ENCODE assay signal across 19 cellular contexts in the genomic region with DNA sequence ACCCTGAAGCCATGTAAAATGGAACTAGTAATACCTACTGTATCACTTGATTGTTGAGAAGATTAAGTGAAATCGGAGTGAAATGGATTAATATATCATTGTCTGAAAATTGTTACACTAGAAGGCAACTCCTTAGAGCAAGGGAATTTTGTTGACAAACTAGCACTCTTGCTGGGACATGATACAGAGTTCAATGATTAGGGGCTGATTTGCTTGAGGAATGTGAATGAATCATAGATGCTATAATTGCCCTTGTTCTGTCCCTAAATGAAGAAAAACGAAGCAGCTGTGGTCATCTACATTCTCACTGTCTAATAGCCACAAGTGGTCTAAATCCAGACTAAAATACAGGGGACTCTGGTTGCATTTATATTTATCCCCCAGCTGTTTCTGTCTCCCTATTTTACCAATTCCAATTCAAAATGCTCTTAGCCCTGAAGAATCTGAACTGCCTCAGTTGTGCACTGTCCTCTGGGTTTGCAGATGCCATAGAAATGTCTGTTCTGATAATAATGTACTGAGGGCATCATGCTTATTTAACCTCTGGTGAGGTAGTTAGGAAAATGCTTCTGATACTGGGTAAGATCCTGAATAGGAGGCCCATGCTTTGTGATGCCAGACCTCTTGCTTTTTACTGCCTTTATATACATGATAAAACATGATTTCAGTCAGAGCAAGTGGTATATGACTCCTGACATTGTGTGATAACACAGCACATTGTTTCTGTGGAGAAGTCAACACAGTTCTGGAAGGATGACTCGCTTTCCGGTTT.
DNase-seq lines count a peak whose midpoint lies in the region; ATAC-seq, FAIRE-seq and TF ChIP-seq lines count a peak whose summit lies in the region.
"Had no signal": no experiment of that assay in that cellular context is flagged by ENCODE, and none has a peak within 500 bp of the region (broad histone marks: within the 10 kb centered on the region; RNA-seq: fewer than 3 reads in every experiment).

No MANE protein-coding gene starts in this region.

- TF ChIP-seq CTCF in IMR-90 (conservative IDR thresholded peaks at IDR 0.05; ENCODE audit: low read depth, low read length): no peak
- TF ChIP-seq CTCF in mammary epithelial cell (conservative IDR thresholded peaks at IDR 0.05 in 1 of 2, IDR thresholded peaks at IDR 0.05 in 1 of 2; ENCODE audit: extremely low read depth in 1 of 2, insufficient read depth in 1 of 2, low read depth in 1 of 2, low read length in 2 of 2): no peak
- TF ChIP-seq CTCF in keratinocyte (optimal IDR thresholded peaks at IDR 0.05 in 1 of 3, IDR thresholded peaks at IDR 0.05 in 1 of 3, conservative IDR thresholded peaks at IDR 0.05 in 1 of 3; ENCODE audit: extremely low read depth in 1 of 3, insufficient read depth in 2 of 3, low read length in 3 of 3): no peak
- no peak for TF ChIP-seq CTCF in smooth muscle cell (IDR thresholded peaks at IDR 0.05; ENCODE audit: borderline replicate concordance, insufficient read depth, poor library complexity, severe bottlenecking)

- no peak overlapping the region for H3K23ac ChIP-seq in IMR-90 (ENCODE audit: low read depth, low read length)

- H3K27me3 ChIP-seq in IMR-90 (ENCODE audit: control insufficient read depth, insufficient read depth, low read length) (no peaks in the 10 kb centered on the region), mammary epithelial cell (ENCODE audit: insufficient read depth, low read length) (no peaks in the 10 kb centered on the region), keratinocyte (ENCODE audit: control insufficient read depth, extremely low read depth, insufficient read depth, low read length) (no peaks in the 10 kb centered on the region), smooth muscle cell (ENCODE audit: low read depth) (no peaks in the 10 kb centered on the region)
- H3K27me3 ChIP-seq: BLaER1, Peyer's patch, tibial nerve had no signal

- H3K4ac ChIP-seq in IMR-90 (ENCODE audit: low read depth, low read length): no peak overlapping the region

- no peaks in the 10 kb centered on the region for H3F3A ChIP-seq in smooth muscle cell (ENCODE audit: low read depth)

- no peak overlapping the region for H2BK20ac ChIP-seq in IMR-90 (ENCODE audit: low read depth, low read length)

- no peak for TF ChIP-seq POLR2A in IMR-90 (IDR thresholded peaks at IDR 0.05; ENCODE audit: low read depth, low read length)

- H3K9me1 ChIP-seq in IMR-90 (ENCODE audit: insufficient read depth, low read length): no peaks in the 10 kb centered on the region
- no peaks in the 10 kb centered on the region for H3K9me1 ChIP-seq in keratinocyte (ENCODE audit: control insufficient read depth, extremely low read depth, insufficient read depth, low read length)

- no peaks in the 10 kb centered on the region for H3K79me1 ChIP-seq in IMR-90 (ENCODE audit: low read depth in 1 of 2, low read length in 2 of 2)

- H2BK120ac ChIP-seq in IMR-90 (ENCODE audit: low read depth, low read length): no peak overlapping the region

- no peak overlapping the region for H3K56ac ChIP-seq in IMR-90 (ENCODE audit: extremely low read depth, insufficient read depth, low read length)

- no peak overlapping the region for H3K18ac ChIP-seq in IMR-90 (ENCODE audit: low read depth, low read length)

- CTCF ChIA-PET in IMR-90 (lab: Yijun Ruan, JAX): interaction anchor here (0.9 kb wide), 1 partner anchor 15 kb away, joined by 7 read pairs; no protein-coding TSS in a partner anchor
- CTCF ChIA-PET in mammary epithelial cell (lab: Charles Lee; ENCODE audit: low non-redundant PET): no interaction called here

- H3K27ac ChIP-seq in IMR-90 (ENCODE audit: insufficient read depth, low read length) (no peak overlapping the region), mammary epithelial cell (ENCODE audit: insufficient read depth, low read depth, low read length) (peak overlapping the region; percentile 81), keratinocyte (ENCODE audit: control insufficient read depth, insufficient read depth, low read length) (peak overlapping the region; percentile 94), smooth muscle cell (ENCODE audit: low read depth) (peak overlapping the region; percentile 61)
- H3K27ac ChIP-seq: BLaER1, HL-60, Peyer's patch, psoas muscle had no signal

- no peak overlapping the region for H4K8ac ChIP-seq in IMR-90 (ENCODE audit: low read depth in 2 of 2, low read length in 2 of 2)

- no peak overlapping the region for H2BK5ac ChIP-seq in IMR-90 (ENCODE audit: low read depth, low read length, poor library complexity, severe bottlenecking)

- in situ Hi-C loops in IMR-90 (cut with MboI; ENCODE audit: low sequenced_read_pairs) (no loop called here), mammary epithelial cell (cut with MboI; ENCODE audit: low sequenced_read_pairs in 2 of 2) (no loop called here)

- no peak overlapping the region for H2AK9ac ChIP-seq in IMR-90 (replicated peaks; ENCODE audit: low read depth, low read length, poor library complexity)

- dilution Hi-C loops in IMR-90 (cut with HindIII; ENCODE audit: low sequenced_read_pairs, unreplicated experiment): no loop called here
- dilution Hi-C loops in mammary epithelial cell (cut with HindIII; ENCODE audit: low sequenced_read_pairs): no loop called here
- dilution Hi-C loops in keratinocyte (cut with MboI; ENCODE audit: extremely low pct_ligation_motif_present, low sequenced_read_pairs): no loop called here

- H2BK15ac ChIP-seq in IMR-90 (ENCODE audit: low read depth, low read length): no peak overlapping the region

- intact Hi-C loops in IMR-90 (cut with micrococcal nuclease): no loop called here
- intact Hi-C loops in mammary epithelial cell (cut with micrococcal nuclease): loop anchor here (1.0 to 5.0 kb wide), 2 partner anchors 8 to 103 kb away; no protein-coding TSS in a partner anchor

- H4K20me1 ChIP-seq in IMR-90 (ENCODE audit: insufficient read depth, low read length) (no peaks in the 10 kb centered on the region), mammary epithelial cell (ENCODE audit: insufficient read depth, low read length) (no peaks in the 10 kb centered on the region), keratinocyte (ENCODE audit: control insufficient read depth, extremely low read depth, insufficient read depth, low read length) (no peaks in the 10 kb centered on the region), smooth muscle cell (ENCODE audit: low read depth) (no peaks in the 10 kb centered on the region)
- H4K20me1 ChIP-seq: BLaER1 had no signal

- peak; percentile 93 for FAIRE-seq in keratinocyte (lab: Jason Lieb, UNC)
- FAIRE-seq in HTR-8/SVneo (lab: Jason Lieb, UNC): no peak

- H3K14ac ChIP-seq in IMR-90 (replicated peaks; ENCODE audit: low read depth, low read length): no peak overlapping the region

- H3K9ac ChIP-seq in IMR-90 (ENCODE audit: low read depth, low read length) (no peak overlapping the region), mammary epithelial cell (ENCODE audit: insufficient read depth, low read length) (peak overlapping the region; percentile 14), keratinocyte (ENCODE audit: control insufficient read depth, extremely low read depth, insufficient read depth, low read length) (peak overlapping the region; percentile 70), smooth muscle cell (ENCODE audit: low read depth) (peak overlapping the region; percentile 8)
- H3K9ac ChIP-seq: BLaER1 had no signal

- no peak overlapping the region for H4K5ac ChIP-seq in IMR-90 (ENCODE audit: low read depth, low read length)

- no peak overlapping the region for H2AK5ac ChIP-seq in IMR-90 (ENCODE audit: low read depth, low read length)

- H2AFZ ChIP-seq in IMR-90 (replicated peaks; ENCODE audit: low read length, poor library complexity) (no peak overlapping the region), mammary epithelial cell (ENCODE audit: low read depth, low read length) (peak overlapping the region; percentile 54), keratinocyte (ENCODE audit: control insufficient read depth, low read length) (peak overlapping the region; percentile 88), smooth muscle cell (ENCODE audit: low read depth) (peak overlapping the region; percentile 20)

- H4K91ac ChIP-seq in IMR-90 (ENCODE audit: insufficient read depth, low read depth, low read length): no peak overlapping the region

- POLR2A ChIA-PET in IMR-90 (lab: Charles Lee; ENCODE audit: unreplicated experiment): no interaction called here

- WGBS in IMR-90 (ENCODE audit: extremely low coverage in 2 of 2, insufficient read length in 1 of 2), 2 experiments: no CpG with 5 or more reads among the region's 4 CpGs
- 8% methylated on average over 4 of the region's 4 CpGs for WGBS in mammary epithelial cell (ENCODE audit: low coverage, missing lambda C conversion rate)
- WGBS in smooth muscle cell (ENCODE audit: low lambda C conversion rate): 55% methylated on average over 4 of the region's 4 CpGs

- H3K4me2 ChIP-seq in IMR-90 (ENCODE audit: low read depth, low read length) (no peak overlapping the region), mammary epithelial cell (ENCODE audit: insufficient read depth, low read depth, low read length) (peak overlapping the region; percentile 65), keratinocyte (ENCODE audit: control insufficient read depth, extremely low read depth, insufficient read depth, low read depth, low read length) (peak overlapping the region; percentile 68), smooth muscle cell (peak overlapping the region; percentile 5)
- H3K4me2 ChIP-seq: BLaER1 had no signal

- BruUV-seq in IMR-90 (replicated peaks; lab: Mats Ljungman, UMichigan): no TSS peak
- BruUV-seq in mammary epithelial cell (replicated peaks; lab: Mats Ljungman, UMichigan): no TSS peak

- H3K4me1 ChIP-seq in IMR-90 (ENCODE audit: control insufficient read depth, insufficient read depth, low read length): no peaks in the 10 kb centered on the region
- peaks cover 29% of the 10 kb centered on the region for H3K4me1 ChIP-seq in mammary epithelial cell (ENCODE audit: insufficient read depth, low read length)
- peaks cover 32% of the 10 kb centered on the region for H3K4me1 ChIP-seq in keratinocyte (ENCODE audit: control insufficient read depth, extremely low read depth, insufficient read depth, low read length)
- peaks cover 11% of the 10 kb centered on the region for H3K4me1 ChIP-seq in smooth muscle cell (ENCODE audit: low read depth)
- H3K4me1 ChIP-seq: BLaER1, Peyer's patch, psoas muscle had no signal

- peak; percentile 56 for DNase-seq in IMR-90
- peak; percentile 82 for DNase-seq in mammary epithelial cell
- DNase-seq in keratinocyte (ENCODE audit: low read depth, low spot score): no peak
- no peak for DNase-seq in smooth muscle cell (lab: John Stamatoyannopoulos, UW; ENCODE audit: unreplicated experiment)
- no peak for DNase-seq in NCI-H2107 (lab: John Stamatoyannopoulos, UW)
- no peak for DNase-seq in HTR-8/SVneo (ENCODE audit: insufficient read length, low spot score)
- no peak for DNase-seq in activated CD4-positive, CD25-positive, alpha-beta regulatory T cell treated with anti-CD3 and anti-CD28 coated beads, Interleukin-2, amount 50 U/mL, for 72 hours
- DNase-seq: activated naive CD4-positive, alpha-beta T cell treated with anti-CD3 and anti-CD28 coated beads, Interleukin-2, amount 50 U/mL, for 16 hours; DMS 273 treated with DMSO at 0.1 percent for 48 hours; effector memory CD8-positive, alpha-beta T cell; Kasumi-1; naive thymus-derived CD8-positive, alpha-beta T cell; NCI-H2171; NCI-H82; Peyer's patch; psoas muscle had no signal

- H3K79me2 ChIP-seq in mammary epithelial cell (ENCODE audit: insufficient read depth, low read length) (no peaks in the 10 kb centered on the region), keratinocyte (ENCODE audit: control insufficient read depth, insufficient read depth, low read length) (no peaks in the 10 kb centered on the region), smooth muscle cell (ENCODE audit: low read depth) (no peaks in the 10 kb centered on the region)

- H3K36me3 ChIP-seq in IMR-90 (ENCODE audit: control insufficient read depth, insufficient read depth, low read length) (no peaks in the 10 kb centered on the region), mammary epithelial cell (ENCODE audit: insufficient read depth, low read length) (no peaks in the 10 kb centered on the region), keratinocyte (ENCODE audit: control insufficient read depth in 2 of 2, extremely low read depth in 1 of 2, insufficient read depth in 2 of 2, low read length in 2 of 2) (no peaks in the 10 kb centered on the region), smooth muscle cell (ENCODE audit: low read depth) (no peaks in the 10 kb centered on the region)
- H3K36me3 ChIP-seq: BLaER1, Peyer's patch, tibial nerve had no signal

- ATAC-seq in IMR-90 (ENCODE audit: low read depth): peak; percentile 54
- ATAC-seq: effector memory CD8-positive, alpha-beta T cell; naive thymus-derived CD8-positive, alpha-beta T cell; psoas muscle had no signal

- H3K9me3 ChIP-seq in IMR-90 (ENCODE audit: control insufficient read depth, insufficient read depth, low read length): no peaks in the 10 kb centered on the region
- H3K9me3 ChIP-seq in mammary epithelial cell (replicated peaks; ENCODE audit: insufficient read depth, low read length): no peaks in the 10 kb centered on the region
- no peaks in the 10 kb centered on the region for H3K9me3 ChIP-seq in keratinocyte (ENCODE audit: control insufficient read depth, low read depth, low read length)
- H3K9me3 ChIP-seq in smooth muscle cell (replicated peaks; ENCODE audit: low read depth): no peaks in the 10 kb centered on the region
- H3K9me3 ChIP-seq: BLaER1, Peyer's patch, psoas muscle, tibial nerve had no signal

- no peak for TF ChIP-seq RAD21 in IMR-90 (IDR thresholded peaks at IDR 0.05; ENCODE audit: low read length)

- H3K4me3 ChIP-seq in IMR-90 (ENCODE audit: insufficient read depth, low read depth, low read length) (no peak overlapping the region), mammary epithelial cell (replicated peaks in 1 of 3; ENCODE audit: insufficient read depth in 1 of 3, low read depth in 2 of 3, low read length in 3 of 3) (no peak overlapping the region), keratinocyte (ENCODE audit: control insufficient read depth in 2 of 3, extremely low read depth in 1 of 3, insufficient read depth in 2 of 3, low read depth in 1 of 3, low read length in 3 of 3) (peak overlapping the region in 2 of 3 experiments; percentile 30 to 31), smooth muscle cell (no peak overlapping the region)
- H3K4me3 ChIP-seq: BLaER1, Peyer's patch, psoas muscle, tibial nerve had no signal

Comparison
In these comparisons a context has a peak if more than half of its experiments do, and no peak if none do; other contexts are left out.
1. DNase-seq: peak in IMR-90 (single experiment) and mammary epithelial cell (single experiment); none in keratinocyte (single experiment), smooth muscle cell (single experiment), NCI-H2107 (single experiment), HTR-8/SVneo (single experiment) and activated CD4-positive, CD25-positive, alpha-beta regulatory T cell treated with anti-CD3 and anti-CD28 coated beads, Interleukin-2, amount 50 U/mL, for 72 hours (single experiment).
2. H3K4me3 ChIP-seq: peak in keratinocyte (2 of 3); none in IMR-90 (single experiment), mammary epithelial cell (0 of 3) and smooth muscle cell (single experiment).